ENCODE assay signal across 7 cellular contexts in genomic region chr3:150545419-150546225, GRCh38.
A peak's percentile ranks its signal among the peaks of the same experiment; 100 is the strongest.
DNase-seq lines count a peak whose midpoint lies in the region; ATAC-seq and TF ChIP-seq lines count a peak whose summit lies in the region.

No MANE protein-coding gene starts in this region.

- no peaks in the 10 kb centered on the region for H3K9me3 ChIP-seq in iPS-15b (ENCODE audit: control insufficient read depth, insufficient read depth, low read length)

- DNase-seq in RPMI8226 (peak; percentile 63), astrocyte of the cerebellum (ENCODE audit: low read depth) (no peak), SKM-1 (lab: John Stamatoyannopoulos, UW; ENCODE audit: unreplicated experiment) (no peak)

- in situ Hi-C loops in astrocyte of the cerebellum (cut with HindIII; ENCODE audit: low sequenced_read_pairs), result no loop called here

- H3K4me1 ChIP-seq in iPS-15b (ENCODE audit: control insufficient read depth, insufficient read depth, low read length), result no peaks in the 10 kb centered on the region

- no peak for TF ChIP-seq CTCF in astrocyte of the cerebellum (IDR thresholded peaks at IDR 0.05; ENCODE audit: low read depth, low read length, missing control alignments)

- H3K27ac ChIP-seq in skin epidermis, result peak overlapping the region; percentile 85 to 100 (median 99)

- peak overlapping the region; percentile 88 for H3K4me3 ChIP-seq in astrocyte of the cerebellum (ENCODE audit: low read depth, low read length)
- H3K4me3 ChIP-seq in iPS-15b (ENCODE audit: low read depth, low read length), result peak overlapping the region; percentile 76
- H3K4me3 ChIP-seq in skin epidermis, result peak overlapping the region; percentile 58 to 97 (median 73)

- H3K9ac ChIP-seq in iPS-15b (ENCODE audit: low read depth, low read length), result peak overlapping the region; percentile 90

- ATAC-seq in GM18502 (IDR thresholded peaks at IDR 0.05; ENCODE audit: poor library complexity, unreplicated experiment), result peak; percentile 24
- peak; percentile 8 for ATAC-seq in HG03039 (IDR thresholded peaks at IDR 0.05; ENCODE audit: unreplicated experiment)

- peaks cover 10% of the 10 kb centered on the region for H3K36me3 ChIP-seq in iPS-15b (ENCODE audit: control insufficient read depth, insufficient read depth, low read length)

- no peaks in the 10 kb centered on the region for H3K27me3 ChIP-seq in iPS-15b (ENCODE audit: control insufficient read depth, insufficient read depth, low read length)
